ENCODE assay signal across 1 cellular context in genomic region chr19:6060600-6061391, GRCh38.
A peak's percentile ranks its signal among the peaks of the same experiment; 100 is the strongest.
TF ChIP-seq lines count a peak whose summit lies in the region.

No MANE protein-coding gene starts in this region.

TF ChIP-seq in K562, 482 proteins besides CTCF, POLR2A, EP300 and RAD21 (continued from another document and continues in another):
- no peak for TF ChIP-seq CEBPG (CRISPR knock-in tag; IDR thresholded peaks at IDR 0.05)
- no peak for TF ChIP-seq CEBPG (tag; conservative IDR thresholded peaks at IDR 0.05 in 1 of 2, IDR thresholded peaks at IDR 0.05 in 1 of 2)
- TF ChIP-seq TCF7 (IDR thresholded peaks at IDR 0.05; ENCODE audit: borderline replicate concordance) = 0 out of 2 replicates have a peak, but pooled peaks have one; percentile 24
- no peak; the same call in 1 of the 2 replicates for TF ChIP-seq HEY1 (CRISPR knock-in tag; IDR thresholded peaks at IDR 0.05; ENCODE audit: borderline replicate concordance)
- no peak for TF ChIP-seq ZNF140 (CRISPR knock-in tag; IDR thresholded peaks at IDR 0.05)
- TF ChIP-seq CC2D1A (IDR thresholded peaks at IDR 0.05) = peak; percentile 67; the same call in 1 of the 2 replicates
- no peak for TF ChIP-seq HCFC1 (IDR thresholded peaks at IDR 0.05; ENCODE audit: low read depth, low read length)
- peak; percentile 65; the same call in 1 of the 2 replicates for TF ChIP-seq ZBTB9 (CRISPR knock-in tag; IDR thresholded peaks at IDR 0.05)
- peak; percentile 38; the same call in 1 of the 2 replicates for TF ChIP-seq ZNF395 (CRISPR knock-in tag; IDR thresholded peaks at IDR 0.05)
- peak; percentile 80 for TF ChIP-seq TEAD4 (IDR thresholded peaks at IDR 0.05; ENCODE audit: low read length)
- no peak for TF ChIP-seq TEAD4 (CRISPR knock-in tag; IDR thresholded peaks at IDR 0.05; ENCODE audit: borderline replicate concordance)
- TF ChIP-seq HMG20B (CRISPR knock-in tag; IDR thresholded peaks at IDR 0.05) = no peak
- TF ChIP-seq ZNF224 (CRISPR knock-in tag; IDR thresholded peaks at IDR 0.05) = no peak
- peak; percentile 36; the same call in 1 of the 2 replicates for TF ChIP-seq CEBPB (tag; IDR thresholded peaks at IDR 0.05)
- TF ChIP-seq HDAC3 (IDR thresholded peaks at IDR 0.05; ENCODE audit: borderline replicate concordance, partially characterized antibody) = peak; percentile 94
- TF ChIP-seq ZNF175 (CRISPR knock-in tag; IDR thresholded peaks at IDR 0.05; ENCODE audit: low read depth) = peak; percentile 89
- TF ChIP-seq SMARCB1 (IDR thresholded peaks at IDR 0.05; ENCODE audit: insufficient read length, low read depth) = no peak
- no peak for TF ChIP-seq SRSF3 (IDR thresholded peaks at IDR 0.05; ENCODE audit: insufficient read depth, low read length)
- TF ChIP-seq DIDO1 (tag; IDR thresholded peaks at IDR 0.05; ENCODE audit: low read depth) = no peak
- TF ChIP-seq KDM4B (IDR thresholded peaks at IDR 0.05; ENCODE audit: borderline replicate concordance in 2 of 2, low read depth in 1 of 2) = 0 out of 4 replicates have a peak, but pooled peaks of 1 of the 2 experiments have one; percentile 62
- no peak for TF ChIP-seq IFI16 (CRISPR knock-in tag; IDR thresholded peaks at IDR 0.05)
- TF ChIP-seq SMAD2 (IDR thresholded peaks at IDR 0.05; ENCODE audit: low read depth, low read length) = no peak
- TF ChIP-seq NONO (IDR thresholded peaks at IDR 0.05; ENCODE audit: low read depth in 2 of 2, low read length in 1 of 2) = no peak
- no peak for TF ChIP-seq RFX7 (CRISPR knock-in tag; IDR thresholded peaks at IDR 0.05)
- no peak for TF ChIP-seq SMAD3 (CRISPR knock-in tag; conservative IDR thresholded peaks at IDR 0.05)
- no peak; the same call in 1 of the 2 replicates for TF ChIP-seq HDAC8 (tag; IDR thresholded peaks at IDR 0.05)
- peak; percentile 59 for TF ChIP-seq POLR2G (IDR thresholded peaks at IDR 0.05; ENCODE audit: low read depth, low read length)
- TF ChIP-seq CREB3 (tag; conservative IDR thresholded peaks at IDR 0.05; ENCODE audit: low read depth) = peak; percentile 73; the same call in 1 of the 2 replicates
- no peak for TF ChIP-seq FOXK1 (CRISPR knock-in tag; IDR thresholded peaks at IDR 0.05; ENCODE audit: borderline replicate concordance)
- no peak for TF ChIP-seq DNMT1 (IDR thresholded peaks at IDR 0.05)
- no peak for TF ChIP-seq ZC3H11A (IDR thresholded peaks at IDR 0.05; ENCODE audit: low read depth, low read length)
- peak in 1 of 3 experiments; percentile 17 for TF ChIP-seq YY1 (IDR thresholded peaks at IDR 0.05; ENCODE audit: borderline replicate concordance in 1 of 3, control insufficient read depth in 1 of 3, extremely low read depth in 1 of 3, insufficient read depth in 3 of 3, insufficient read length in 1 of 3, insufficient replicate concordance in 2 of 3, low read depth in 1 of 3, low read length in 2 of 3)
- peak; percentile 74; the same call in 1 of the 2 replicates for TF ChIP-seq TFAP4 (CRISPR knock-in tag; IDR thresholded peaks at IDR 0.05; ENCODE audit: borderline replicate concordance)
- no peak for TF ChIP-seq ESRRB (CRISPR knock-in tag; IDR thresholded peaks at IDR 0.05; ENCODE audit: borderline replicate concordance)
- TF ChIP-seq PML (IDR thresholded peaks at IDR 0.05; ENCODE audit: low read length) = 0 out of 2 replicates have a peak, but pooled peaks have one; percentile 25
- peak; percentile 87 for TF ChIP-seq HMGN3 (IDR thresholded peaks at IDR 0.05; ENCODE audit: borderline replicate concordance, extremely low read depth, insufficient read length, low read depth, low read length)
- no peak; a peak in 1 of 4 replicates for TF ChIP-seq MLLT1 (IDR thresholded peaks at IDR 0.05)
- TF ChIP-seq ZKSCAN3 (CRISPR knock-in tag; IDR thresholded peaks at IDR 0.05) = no peak
- TF ChIP-seq ETV6 (IDR thresholded peaks at IDR 0.05; ENCODE audit: borderline replicate concordance in 1 of 2, low read depth in 2 of 2, low read length in 1 of 2) = peak in 1 of 2 experiments; percentile 81; a peak in 2 of 4 replicates
- TF ChIP-seq ETV6 (CRISPR knock-in tag; IDR thresholded peaks at IDR 0.05; ENCODE audit: borderline replicate concordance) = no peak
- no peak; the same call in 1 of the 2 replicates for TF ChIP-seq GTF2E2 (tag; IDR thresholded peaks at IDR 0.05)
- no peak for TF ChIP-seq YBX1 (IDR thresholded peaks at IDR 0.05)
- no peak for TF ChIP-seq HOXB6 (CRISPR knock-in tag; IDR thresholded peaks at IDR 0.05; ENCODE audit: borderline replicate concordance)
- TF ChIP-seq RHOXF2B (CRISPR knock-in tag; conservative IDR thresholded peaks at IDR 0.05) = 0 out of 2 replicates have a peak, but pooled peaks have one; percentile 13
- peak; percentile 80 to 81 for TF ChIP-seq KDM1A (IDR thresholded peaks at IDR 0.05)
- TF ChIP-seq TEAD1 (CRISPR knock-in tag; IDR thresholded peaks at IDR 0.05) = peak in 1 of 2 experiments; percentile 62; a peak in 1 of 4 replicates
- peak; percentile 81 for TF ChIP-seq FOXM1 (IDR thresholded peaks at IDR 0.05; ENCODE audit: low read depth)
- TF ChIP-seq FOXM1 (CRISPR knock-in tag; IDR thresholded peaks at IDR 0.05; ENCODE audit: low read depth) = no peak
- no peak for TF ChIP-seq ZNF133 (CRISPR knock-in tag; IDR thresholded peaks at IDR 0.05)
- peak in 1 of 2 experiments; percentile 90; a peak in 2 of 4 replicates for TF ChIP-seq ZMIZ1 (IDR thresholded peaks at IDR 0.05; ENCODE audit: low read depth in 2 of 2, low read length in 2 of 2)
- peak; percentile 99 for TF ChIP-seq SMAD4 (CRISPR knock-in tag; conservative IDR thresholded peaks at IDR 0.05)
- TF ChIP-seq SIRT6 (IDR thresholded peaks at IDR 0.05; ENCODE audit: low read depth, low read length) = no peak
- peak; percentile 85; the same call in 1 of the 2 replicates for TF ChIP-seq HDAC2 (IDR thresholded peaks at IDR 0.05)
- TF ChIP-seq ZNF764 (CRISPR knock-in tag; IDR thresholded peaks at IDR 0.05; ENCODE audit: low read depth) = no peak
- TF ChIP-seq KAT2B (IDR thresholded peaks at IDR 0.05; ENCODE audit: low read depth, low read length) = no peak
- TF ChIP-seq ZNF785 (CRISPR knock-in tag; IDR thresholded peaks at IDR 0.05) = no peak
- TF ChIP-seq SFPQ (IDR thresholded peaks at IDR 0.05; ENCODE audit: low read depth, low read length) = no peak
- no peak for TF ChIP-seq ZFPM2 (CRISPR knock-in tag; IDR thresholded peaks at IDR 0.05)
- TF ChIP-seq STAG1 (CRISPR knock-in tag; IDR thresholded peaks at IDR 0.05; ENCODE audit: borderline replicate concordance) = no peak
- 0 out of 2 replicates have a peak, but pooled peaks have one; percentile 18 for TF ChIP-seq MCM5 (IDR thresholded peaks at IDR 0.05; ENCODE audit: low read depth)
- TF ChIP-seq ZNF212 (CRISPR knock-in tag; IDR thresholded peaks at IDR 0.05) = no peak
- TF ChIP-seq TAF9B (IDR thresholded peaks at IDR 0.05; ENCODE audit: partially characterized antibody) = peak; percentile 82
- no peak for TF ChIP-seq ZNF449 (CRISPR knock-in tag; IDR thresholded peaks at IDR 0.05)
